In genomic region chr1:89609339-89609725, GRCh38 we compare ENCODE assay signal across 14 cellular contexts. TPM values are rescaled to one million over a fixed set of nuclear protein-coding genes. Genes with fewer than 3 reads are reported as not detected.
A peak's percentile ranks its signal among the peaks of the same experiment; 100 is the strongest.
DNase-seq lines count a peak whose midpoint lies in the region; ATAC-seq and TF ChIP-seq lines count a peak whose summit lies in the region.
"Had no signal": no experiment of that assay in that cellular context is flagged by ENCODE, and none has a peak within 500 bp of the region (broad histone marks: within the 10 kb centered on the region; RNA-seq: fewer than 3 reads in every experiment).

No MANE protein-coding gene starts in this region.

- no peak overlapping the region for H3K23ac ChIP-seq in mesendoderm (ENCODE audit: low read length)

- intact Hi-C loops in heart right ventricle (cut with DNase I) (loop anchor here in 4 of 10 donors (5.0 to 10.0 kb wide), 3 partner anchors 85 to 612 kb away; partner anchors contain the start of gene LRRC8B (in 1 of the 4)), Right ventricle myocardium inferior (cut with DNase I) (no loop called here)
- intact Hi-C loops in activated CD8-positive, alpha-beta T cell treated with anti-CD3 and anti-CD28 coated beads for 36 hours (cut with micrococcal nuclease) = loop anchor here (2.0 to 5.0 kb wide), 2 partner anchors 21 to 113 kb away; no protein-coding TSS in a partner anchor

- no peak overlapping the region for H3K56ac ChIP-seq in mesendoderm (ENCODE audit: low read length)

- H2BK5ac ChIP-seq in mesendoderm (ENCODE audit: low read length) = no peak overlapping the region

- no peak overlapping the region for H3K4me2 ChIP-seq in mesendoderm (ENCODE audit: low read length)

- no peak overlapping the region for H2BK15ac ChIP-seq in mesendoderm (replicated peaks; ENCODE audit: low read depth)

- WGBS in heart right ventricle, 2 donors = 95 to 98% methylated on average over 6 of the region's 6 CpGs
- WGBS in suprapubic skin = 98% methylated on average over 6 of the region's 6 CpGs
- WGBS in mesendoderm (ENCODE audit: extremely low coverage, insufficient coverage, low lambda C conversion rate) = no CpG with 5 or more reads among the region's 6 CpGs

- peaks cover 17% of the 10 kb centered on the region for H3K36me3 Mint-ChIP-seq in activated CD8-positive, alpha-beta T cell treated with anti-CD3 and anti-CD28 coated beads for 36 hours (ENCODE audit: low read depth)
- peaks cover 0 to under 1% (median 0%) of the 10 kb centered on the region in 3 donors for H3K36me3 Mint-ChIP-seq in immature natural killer cell

- TF ChIP-seq CTCF in heart right ventricle (IDR thresholded peaks at IDR 0.05) (no peak), suprapubic skin (IDR thresholded peaks at IDR 0.05) (no peak)
- no peak for TF ChIP-seq CTCF in activated CD8-positive, alpha-beta T cell treated with anti-CD3 and anti-CD28 coated beads for 36 hours (IDR thresholded peaks at IDR 0.05)

- H3K36me3 ChIP-seq in heart right ventricle (no peaks in the 10 kb centered on the region), suprapubic skin (no peaks in the 10 kb centered on the region), mesendoderm (ENCODE audit: control insufficient read depth, insufficient read depth, low read length) (no peaks in the 10 kb centered on the region)

- POLR2A ChIA-PET in activated CD8-positive, alpha-beta T cell treated with anti-CD3 and anti-CD28 coated beads for 36 hours (lab: Charles Lee) = interaction anchor here (1.1 to 5.7 kb wide), 15 partner anchors 10 to 173 kb away, joined by 3 to 76 read pairs (median 7); partner anchors contain the start of gene LRRC8C

- DNase-seq in heart right ventricle (no peak), Right ventricle myocardium inferior (ENCODE audit: missing footprints) (no peak), immature natural killer cell (no peak), suprapubic skin (ENCODE audit: low spot score in 2 of 2) (no peak), mesendoderm (no peak), amniotic stem cell (lab: John Stamatoyannopoulos, UW) (no peak), NCI-H1930 (lab: John Stamatoyannopoulos, UW) (no peak)
- DNase-seq in activated CD8-positive, alpha-beta T cell treated with anti-CD3 and anti-CD28 coated beads for 36 hours = no peak
- DNase-seq: DMS53, NCI-H1092, NCI-H748 treated with DMSO at 0.1 percent for 48 hours, SW 1271 had no signal

- TF ChIP-seq POLR2A in suprapubic skin (IDR thresholded peaks at IDR 0.05) = no peak

- no peak overlapping the region for H2AK5ac ChIP-seq in mesendoderm (ENCODE audit: low read length)

- ATAC-seq in heart right ventricle = no peak
- no peak for ATAC-seq in Right ventricle myocardium inferior
- ATAC-seq in activated CD8-positive, alpha-beta T cell treated with anti-CD3 and anti-CD28 coated beads for 36 hours = peak; percentile 1

- H2BK120ac ChIP-seq in mesendoderm (ENCODE audit: low read depth, low read length) = no peak overlapping the region

- peak overlapping the region; percentile 74 for H3K4me3 Mint-ChIP-seq in activated CD8-positive, alpha-beta T cell treated with anti-CD3 and anti-CD28 coated beads for 36 hours
- H3K4me3 Mint-ChIP-seq in immature natural killer cell = peak overlapping the region in 4 of 5 donors; percentile 26 to 88 (median 80)
- H3K4me3 Mint-ChIP-seq: nephron had no signal

- H3K4me1 Mint-ChIP-seq in activated CD8-positive, alpha-beta T cell treated with anti-CD3 and anti-CD28 coated beads for 36 hours (ENCODE audit: low read depth) = peaks cover 88% of the 10 kb centered on the region
- peaks cover 67 to 68% of the 10 kb centered on the region in 2 donors for H3K4me1 Mint-ChIP-seq in immature natural killer cell
- H3K4me1 Mint-ChIP-seq: nephron had no signal

- H3K9me3 ChIP-seq in heart right ventricle = no peaks in the 10 kb centered on the region
- no peaks in the 10 kb centered on the region for H3K9me3 ChIP-seq in suprapubic skin
- H3K9me3 ChIP-seq: psoas muscle had no signal

- H3K4me1 ChIP-seq in heart right ventricle (peaks cover 11 to 69% (median 52%) of the 10 kb centered on the region in 9 donors), suprapubic skin (peaks cover 29% of the 10 kb centered on the region), mesendoderm (ENCODE audit: control insufficient read depth, low read depth, low read length) (peaks cover 2% of the 10 kb centered on the region)
- H3K4me1 ChIP-seq: psoas muscle had no signal

- no peaks in the 10 kb centered on the region for H3K27me3 ChIP-seq in heart right ventricle
- no peaks in the 10 kb centered on the region for H3K27me3 ChIP-seq in suprapubic skin
- no peaks in the 10 kb centered on the region for H3K27me3 ChIP-seq in mesendoderm (ENCODE audit: insufficient read depth, low read length, poor library complexity)

- H3K79me1 ChIP-seq in mesendoderm (ENCODE audit: low read length) = no peaks in the 10 kb centered on the region

- H3K4ac ChIP-seq in mesendoderm (ENCODE audit: low read depth, low read length) = no peak overlapping the region

- no peaks in the 10 kb centered on the region for H3K9me3 Mint-ChIP-seq in activated CD8-positive, alpha-beta T cell treated with anti-CD3 and anti-CD28 coated beads for 36 hours
- H3K9me3 Mint-ChIP-seq in immature natural killer cell = no peaks in the 10 kb centered on the region
- H3K9me3 Mint-ChIP-seq: nephron had no signal

- H3K4me3 ChIP-seq in heart right ventricle (peak overlapping the region in 1 of 10 donors; percentile 10), suprapubic skin (no peak overlapping the region), mesendoderm (ENCODE audit: low read length) (no peak overlapping the region)
- H3K4me3 ChIP-seq: psoas muscle had no signal

- H3K27ac ChIP-seq in heart right ventricle = peak overlapping the region in 9 of 10 donors; percentile 13 to 83 (median 72)
- H3K27ac ChIP-seq in suprapubic skin = peak overlapping the region; percentile 39
- no peak overlapping the region for H3K27ac ChIP-seq in mesendoderm (ENCODE audit: low read depth, low read length)
- H3K27ac ChIP-seq: psoas muscle had no signal

- CTCF ChIA-PET in activated CD8-positive, alpha-beta T cell treated with anti-CD3 and anti-CD28 coated beads for 36 hours (lab: Charles Lee) = interaction anchor here (1.1 to 5.6 kb wide), 6 partner anchors 13 to 173 kb away, joined by 3 to 41 read pairs (median 10); no protein-coding TSS in a partner anchor

- no peak overlapping the region for H4K8ac ChIP-seq in mesendoderm (ENCODE audit: low read depth, low read length)

- H4K5ac ChIP-seq in mesendoderm (ENCODE audit: low read length) = no peak overlapping the region

- H3K27ac Mint-ChIP-seq in activated CD8-positive, alpha-beta T cell treated with anti-CD3 and anti-CD28 coated beads for 36 hours = peak overlapping the region; percentile 99
- peak overlapping the region in 3 of 6 donors; percentile 42 to 93 (median 57) for H3K27ac Mint-ChIP-seq in immature natural killer cell
- H3K27ac Mint-ChIP-seq: nephron had no signal

- H3K79me2 ChIP-seq in mesendoderm (ENCODE audit: control insufficient read depth, insufficient read depth, low read length) = no peaks in the 10 kb centered on the region

- no peaks in the 10 kb centered on the region for H3K27me3 Mint-ChIP-seq in activated CD8-positive, alpha-beta T cell treated with anti-CD3 and anti-CD28 coated beads for 36 hours
- H3K27me3 Mint-ChIP-seq in immature natural killer cell (ENCODE audit: low read depth in 3 of 3) = no peaks in the 10 kb centered on the region

- no peak for TF ChIP-seq EP300 in suprapubic skin (IDR thresholded peaks at IDR 0.05)

- no peak overlapping the region for H3K18ac ChIP-seq in mesendoderm (ENCODE audit: low read length)

- H3K9ac ChIP-seq in mesendoderm (ENCODE audit: low read length) = no peak overlapping the region

RNA-seq across cellular contexts. Expression of gene LRRC8C, which starts 23.6 kb away (rescaled TPM):
- total RNA-seq in heart right ventricle (10 to 100 TPM in 2 of 10 donors, 1 to 10 TPM in 8; 5.6 to 12.3 (median 8.3) TPM), Right ventricle myocardium inferior (7.7 TPM), suprapubic skin (10 to 100 TPM in 1 of 4 donors, 1 to 10 TPM in 3; 6.2 to 10.4 (median 9.1) TPM)
- polyA plus RNA-seq in heart right ventricle (1 to 10 TPM; 3.7 to 5.9 TPM), immature natural killer cell (1 to 10 TPM; 3.5 to 7.3 (median 4.1) TPM)
- total RNA-seq in activated CD8-positive, alpha-beta T cell treated with anti-CD3 and anti-CD28 coated beads for 36 hours = 10 to 100 TPM; 34.4 to 37.4 TPM
- polyA plus RNA-seq in mesendoderm (2013, experiment 1 of 2) = 1.5 TPM
- 1.4 TPM for polyA plus RNA-seq in mesendoderm (2013, experiment 2 of 2)
